13 cellular contexts compared by ENCODE assay signal in genomic region chr5:43036409-43036808, GRCh38. TPM values are rescaled to one million over a fixed set of nuclear protein-coding genes. Genes with fewer than 3 reads are reported as not detected.
DNase-seq lines count a peak whose midpoint lies in the region; ATAC-seq and TF ChIP-seq lines count a peak whose summit lies in the region.
"Had no signal": no experiment of that assay in that cellular context is flagged by ENCODE, and none has a peak within 500 bp of the region (broad histone marks: within the 10 kb centered on the region; RNA-seq: fewer than 3 reads in every experiment).

No MANE protein-coding gene starts in this region.

- H3K4me3 Mint-ChIP-seq in CD8-positive, alpha-beta memory T cell, result peak overlapping the region; percentile 91 to 100 (median 99)
- peak overlapping the region; percentile 9 for H3K4me3 Mint-ChIP-seq in activated T-helper 1 cell treated with anti-CD3 and anti-CD28 coated beads, Interleukin-12 subunit alpha, Interleukin-12 subunit beta, Interleukin-2, Interleukin-4 antibody, amounts not matched to agents 30 ng/mL and 10 ng/mL and 1 ng/mL, durations not matched to agents 14 hours and 24 hours and 36 hours
- peak overlapping the region in 4 of 5 donors; percentile 46 to 98 (median 94) for H3K4me3 Mint-ChIP-seq in immature natural killer cell

- intact Hi-C loops in activated T-helper 1 cell treated with anti-CD3 and anti-CD28 coated beads, Interleukin-12 subunit alpha, Interleukin-12 subunit beta, Interleukin-2, Interleukin-4 antibody, amounts not matched to agents 30 ng/mL and 10 ng/mL and 1 ng/mL, durations not matched to agents 14 hours and 24 hours and 36 hours (cut with micrococcal nuclease), result no loop called here

- ATAC-seq in HG02571 (IDR thresholded peaks at IDR 0.05; ENCODE audit: unreplicated experiment), result no peak
- ATAC-seq: body of pancreas had no signal

- no peak for TF ChIP-seq CTCF in 22Rv1 (IDR thresholded peaks at IDR 0.05)

- no peaks in the 10 kb centered on the region for H3K36me3 ChIP-seq in CD8-positive, alpha-beta memory T cell (ENCODE audit: insufficient read depth, low read length)
- H3K36me3 ChIP-seq: BLaER1 treated with 17β-estradiol and CSF1 and Interleukin-3, amounts not matched to agents 10 nM and 100 nM had no signal

- no peaks in the 10 kb centered on the region for H3K9me3 ChIP-seq in CD8-positive, alpha-beta memory T cell (ENCODE audit: low read length)
- H3K9me3 ChIP-seq: body of pancreas had no signal

- peaks cover 0 to 31% (median 0%) of the 10 kb centered on the region in 3 donors for H3K36me3 Mint-ChIP-seq in CD8-positive, alpha-beta memory T cell
- H3K36me3 Mint-ChIP-seq in activated T-helper 1 cell treated with anti-CD3 and anti-CD28 coated beads, Interleukin-12 subunit alpha, Interleukin-12 subunit beta, Interleukin-2, Interleukin-4 antibody, amounts not matched to agents 30 ng/mL and 10 ng/mL and 1 ng/mL, durations not matched to agents 14 hours and 24 hours and 36 hours (ENCODE audit: low read depth), result no peaks in the 10 kb centered on the region
- H3K36me3 Mint-ChIP-seq in immature natural killer cell, result peaks cover 0 to 3% (median 0%) of the 10 kb centered on the region in 3 donors

- no peaks in the 10 kb centered on the region for H3K27me3 ChIP-seq in CD8-positive, alpha-beta memory T cell (ENCODE audit: insufficient read depth, low read length, poor library complexity, severe bottlenecking)
- H3K27me3 ChIP-seq: BLaER1 treated with 17β-estradiol and CSF1 and Interleukin-3, amounts not matched to agents 10 nM and 100 nM had no signal

- peak overlapping the region; percentile 84 for H3K4me3 ChIP-seq in CD8-positive, alpha-beta memory T cell (ENCODE audit: low read length)
- H3K4me3 ChIP-seq: body of pancreas had no signal

- POLR2A ChIA-PET in CD8-positive, alpha-beta memory T cell (lab: Charles Lee), result interaction anchor here (0.7 to 8.7 kb wide), 6 partner anchors 16 to 85 kb away, joined by 6 to 403 read pairs (median 192); no protein-coding TSS in a partner anchor

- H3K9me3 Mint-ChIP-seq in CD8-positive, alpha-beta memory T cell, result no peaks in the 10 kb centered on the region
- no peaks in the 10 kb centered on the region for H3K9me3 Mint-ChIP-seq in activated T-helper 1 cell treated with anti-CD3 and anti-CD28 coated beads, Interleukin-12 subunit alpha, Interleukin-12 subunit beta, Interleukin-2, Interleukin-4 antibody, amounts not matched to agents 30 ng/mL and 10 ng/mL and 1 ng/mL, durations not matched to agents 14 hours and 24 hours and 36 hours
- peaks cover 0 to 2% (median 0%) of the 10 kb centered on the region in 6 donors for H3K9me3 Mint-ChIP-seq in immature natural killer cell
- H3K9me3 Mint-ChIP-seq: stimulated activated naive CD8-positive, alpha-beta T cell treated with anti-CD3 and anti-CD28 coated beads, Interleukin-15, Interleukin-2, amounts not matched to agents 100 ng/mL and 50 ng/mL, for 24 hours had no signal

- H3K4me1 ChIP-seq in CD8-positive, alpha-beta memory T cell (ENCODE audit: insufficient read depth, low read length), result peaks cover 35% of the 10 kb centered on the region

- H3K27ac ChIP-seq in 22Rv1, result peak overlapping the region; percentile 99
- H3K27ac ChIP-seq in CD8-positive, alpha-beta memory T cell (ENCODE audit: low read depth, low read length), result no peak overlapping the region

- no peak for DNase-seq in CD8-positive, alpha-beta memory T cell
- DNase-seq in activated T-helper 1 cell treated with anti-CD3 and anti-CD28 coated beads, Interleukin-12 subunit alpha, Interleukin-12 subunit beta, Interleukin-2, Interleukin-4 antibody, amounts not matched to agents 30 ng/mL and 10 ng/mL and 1 ng/mL, durations not matched to agents 14 hours and 24 hours and 36 hours (ENCODE audit: low spot score), result no peak
- no peak for DNase-seq in immature natural killer cell
- DNase-seq in GOT3 (lab: John Stamatoyannopoulos, UW), result no peak
- DNase-seq in KG1 (lab: John Stamatoyannopoulos, UW), result no peak
- no peak for DNase-seq in nucleus accumbens (lab: John Stamatoyannopoulos, UW)
- DNase-seq: body of pancreas; NCI-H187; stimulated activated CD4-positive, alpha-beta T cell treated with anti-CD3 and anti-CD28 coated beads, Interleukin-4, amount 100 ng/mL, for 4 hours had no signal

- CTCF ChIA-PET in CD8-positive, alpha-beta memory T cell (lab: Charles Lee), result interaction anchor here (3.7 to 8.1 kb wide), 4 partner anchors 16 to 87 kb away, joined by 16 to 265 read pairs (median 176); no protein-coding TSS in a partner anchor

- peak overlapping the region; percentile 89 to 99 (median 95) for H3K27ac Mint-ChIP-seq in CD8-positive, alpha-beta memory T cell
- H3K27ac Mint-ChIP-seq in activated T-helper 1 cell treated with anti-CD3 and anti-CD28 coated beads, Interleukin-12 subunit alpha, Interleukin-12 subunit beta, Interleukin-2, Interleukin-4 antibody, amounts not matched to agents 30 ng/mL and 10 ng/mL and 1 ng/mL, durations not matched to agents 14 hours and 24 hours and 36 hours, result no peak overlapping the region
- peak overlapping the region; percentile 96 to 100 (median 99) for H3K27ac Mint-ChIP-seq in immature natural killer cell

- peaks cover 0 to 3% of the 10 kb centered on the region in 2 donors for H3K27me3 Mint-ChIP-seq in CD8-positive, alpha-beta memory T cell
- H3K27me3 Mint-ChIP-seq in activated T-helper 1 cell treated with anti-CD3 and anti-CD28 coated beads, Interleukin-12 subunit alpha, Interleukin-12 subunit beta, Interleukin-2, Interleukin-4 antibody, amounts not matched to agents 30 ng/mL and 10 ng/mL and 1 ng/mL, durations not matched to agents 14 hours and 24 hours and 36 hours (ENCODE audit: insufficient read depth), result no peaks in the 10 kb centered on the region
- H3K27me3 Mint-ChIP-seq in immature natural killer cell (ENCODE audit: low read depth in 3 of 3), result peaks cover 25 to 43% (median 35%) of the 10 kb centered on the region in 3 donors
- H3K27me3 Mint-ChIP-seq: stimulated activated naive CD8-positive, alpha-beta T cell treated with anti-CD3 and anti-CD28 coated beads, Interleukin-15, Interleukin-2, amounts not matched to agents 100 ng/mL and 50 ng/mL, for 24 hours had no signal

- peaks cover 41 to 55% (median 43%) of the 10 kb centered on the region in 3 donors for H3K4me1 Mint-ChIP-seq in CD8-positive, alpha-beta memory T cell
- H3K4me1 Mint-ChIP-seq in activated T-helper 1 cell treated with anti-CD3 and anti-CD28 coated beads, Interleukin-12 subunit alpha, Interleukin-12 subunit beta, Interleukin-2, Interleukin-4 antibody, amounts not matched to agents 30 ng/mL and 10 ng/mL and 1 ng/mL, durations not matched to agents 14 hours and 24 hours and 36 hours (ENCODE audit: low read depth), result peaks cover 55% of the 10 kb centered on the region
- peaks cover 63 to 73% of the 10 kb centered on the region in 2 donors for H3K4me1 Mint-ChIP-seq in immature natural killer cell

RNA-seq across cellular contexts. Expression of gene ANXA2R, which starts 3.7 kb away (rescaled TPM):
- total RNA-seq in CD8-positive, alpha-beta memory T cell, result 1 to 10 TPM; 6.0 to 6.8 TPM
- polyA plus RNA-seq in CD8-positive, alpha-beta memory T cell, result 55.9 TPM
- total RNA-seq in activated T-helper 1 cell treated with anti-CD3 and anti-CD28 coated beads, Interleukin-12 subunit alpha, Interleukin-12 subunit beta, Interleukin-2, Interleukin-4 antibody, amounts not matched to agents 30 ng/mL and 10 ng/mL and 1 ng/mL, durations not matched to agents 14 hours and 24 hours and 36 hours, result 0.88 and 0.93 TPM in 2 replicates
- 10 to 100 TPM; 35.3 to 53.0 (median 44.3) TPM for polyA plus RNA-seq in immature natural killer cell

Comparison
In these comparisons a context has a peak if more than half of its experiments do, and no peak if none do; other contexts are left out.
1. H3K4me3 Mint-ChIP-seq: peak in every context shown above with its lines; median percentile 99 in CD8-positive, alpha-beta memory T cell; 94 in immature natural killer cell; 9 in activated T-helper 1 cell treated with anti-CD3 and anti-CD28 coated beads, Interleukin-12 subunit alpha, Interleukin-12 subunit beta, Interleukin-2, Interleukin-4 antibody, amounts not matched to agents 30 ng/mL and 10 ng/mL and 1 ng/mL, durations not matched to agents 14 hours and 24 hours and 36 hours.